ENCODE assay signal across 9 cellular contexts in genomic region chr1:54053745-54054437, GRCh38. TPM values are rescaled to one million over a fixed set of nuclear protein-coding genes. Genes with fewer than 3 reads are reported as not detected.
A peak's percentile ranks its signal among the peaks of the same experiment; 100 is the strongest.
DNase-seq lines count a peak whose midpoint lies in the region; ATAC-seq and TF ChIP-seq lines count a peak whose summit lies in the region.
"Had no signal": no experiment of that assay in that cellular context is flagged by ENCODE, and none has a peak within 500 bp of the region (broad histone marks: within the 10 kb centered on the region; RNA-seq: fewer than 3 reads in every experiment).

No MANE protein-coding gene starts in this region.

- intact Hi-C loops in mucosa of descending colon (cut with DNase I, micrococcal nuclease): no loop called here

- H3K27me3 Mint-ChIP-seq in activated T-cell treated with anti-CD3 and anti-CD28 coated beads, Interleukin-2, amount 50 U/mL, for 4 hours (ENCODE audit: low read depth): no peaks in the 10 kb centered on the region

- no peak overlapping the region for H3K4me3 Mint-ChIP-seq in activated T-cell treated with anti-CD3 and anti-CD28 coated beads, Interleukin-2, amount 50 U/mL, for 4 hours

- H3K27ac ChIP-seq in caudate nucleus (ENCODE audit: low read depth, low read length): peak overlapping the region; percentile 18

- peak overlapping the region; percentile 98 for H3K4me3 ChIP-seq in Jurkat, Clone E6-1 (ENCODE audit: low read length)
- peak overlapping the region; percentile 92 for H3K4me3 ChIP-seq in mucosa of descending colon

- peaks cover 38% of the 10 kb centered on the region for H3K4me1 Mint-ChIP-seq in activated T-cell treated with anti-CD3 and anti-CD28 coated beads, Interleukin-2, amount 50 U/mL, for 4 hours (ENCODE audit: low read depth)

- peaks cover 9% of the 10 kb centered on the region for H3K36me3 Mint-ChIP-seq in activated T-cell treated with anti-CD3 and anti-CD28 coated beads, Interleukin-2, amount 50 U/mL, for 4 hours (ENCODE audit: insufficient read depth)

- no peak for TF ChIP-seq CTCF in mucosa of descending colon (IDR thresholded peaks at IDR 0.05)

- no peaks in the 10 kb centered on the region for H3K9me3 Mint-ChIP-seq in activated T-cell treated with anti-CD3 and anti-CD28 coated beads, Interleukin-2, amount 50 U/mL, for 4 hours

- peaks cover 32% of the 10 kb centered on the region for H3K4me1 ChIP-seq in mucosa of descending colon (ENCODE audit: low read depth)

- H3K9me3 ChIP-seq in mucosa of descending colon: no peaks in the 10 kb centered on the region

- DNase-seq in DMS53 treated with DMSO at 0.1 percent for 48 hours (lab: John Stamatoyannopoulos, UW; ENCODE audit: unreplicated experiment) (peak; percentile 21), caudate nucleus (lab: John Stamatoyannopoulos, UW) (peak in 5 of 61 donors; percentile 48 to 70 (median 52)), mucosa of descending colon (no peak), NOMO-1 treated with dmso at 0.1 percent for 144 hours (lab: John Stamatoyannopoulos, UW; ENCODE audit: unreplicated experiment) (no peak), kidney glomerular epithelial cell (lab: John Stamatoyannopoulos, UW) (no peak), NCI-H446 (lab: John Stamatoyannopoulos, UW) (no peak)
- peak; percentile 15 for DNase-seq in Jurkat, Clone E6-1 (ENCODE audit: low read depth, low spot score)
- no peak for DNase-seq in activated T-cell treated with anti-CD3 and anti-CD28 coated beads, Interleukin-2, amount 50 U/mL, for 4 hours

- no peaks in the 10 kb centered on the region for H3K36me3 ChIP-seq in mucosa of descending colon (ENCODE audit: low read depth)

- ATAC-seq in mucosa of descending colon: no peak
- no peak for ATAC-seq in activated T-cell treated with anti-CD3 and anti-CD28 coated beads, Interleukin-2, amount 50 U/mL, for 4 hours

RNA-seq across cellular contexts. Expression of gene TCEANC2, which starts 0.5 kb away (rescaled TPM):
- polyA plus RNA-seq in Jurkat, Clone E6-1 (2012; ENCODE audit: insufficient read depth, insufficient read length): 8.5 TPM
- total RNA-seq in mucosa of descending colon: 1 to 10 TPM; 4.5 to 8.6 (median 6.0) TPM
- 1 to 10 TPM; 4.6 to 6.8 (median 5.4) TPM for total RNA-seq in activated T-cell treated with anti-CD3 and anti-CD28 coated beads, Interleukin-2, amount 50 U/mL, for 4 hours

RNA-seq across cellular contexts. Expression of gene TMEM59, which starts 0.9 kb away (rescaled TPM):
- 88.0 TPM for polyA plus RNA-seq in Jurkat, Clone E6-1 (2012; ENCODE audit: insufficient read depth, insufficient read length)
- 1,000 to 10,000 TPM in 1 of 3 donors, 100 to 1,000 TPM in 2; 557 to 1,169 (median 749) TPM for total RNA-seq in mucosa of descending colon
- total RNA-seq in activated T-cell treated with anti-CD3 and anti-CD28 coated beads, Interleukin-2, amount 50 U/mL, for 4 hours: 100 to 1,000 TPM in 1 of 3 donors, 10 to 100 TPM in 2; 86.8 to 102 (median 89.9) TPM

RNA-seq across cellular contexts. Expression of gene LDLRAD1, which starts 35.9 kb away (rescaled TPM):
- not detected for polyA plus RNA-seq in Jurkat, Clone E6-1 (2012; ENCODE audit: insufficient read depth, insufficient read length)
- total RNA-seq in mucosa of descending colon: under 1 TPM in 1 of 3 donors, not detected in 2; 0.39 TPM
- not detected for total RNA-seq in activated T-cell treated with anti-CD3 and anti-CD28 coated beads, Interleukin-2, amount 50 U/mL, for 4 hours
- total RNA-seq: T-helper 1 cell treated with Interleukin-12 subunit alpha and Interleukin-12 subunit beta and Interleukin-4 antibody, amounts not matched to agents 30 ng/mL and 1 ng/mL, for 36 hours had no signal

Comparison
In these comparisons a context has a peak if more than half of its experiments do, and no peak if none do; other contexts are left out.
1. DNase-seq: peak in DMS53 treated with DMSO at 0.1 percent for 48 hours (single experiment) and Jurkat, Clone E6-1 (single experiment); none in mucosa of descending colon (0 of 3), NOMO-1 treated with dmso at 0.1 percent for 144 hours (single experiment), kidney glomerular epithelial cell (single experiment), NCI-H446 (0 of 2) and activated T-cell treated with anti-CD3 and anti-CD28 coated beads, Interleukin-2, amount 50 U/mL, for 4 hours (single experiment).
2. RNA of gene TMEM59, which starts 0.9 kb away (total RNA-seq): 557 to 1,169 TPM in mucosa of descending colon; 86.8 to 102 TPM in activated T-cell treated with anti-CD3 and anti-CD28 coated beads, Interleukin-2, amount 50 U/mL, for 4 hours; every median in the first group is over 4 times any median in the second.